In the genomic region with DNA sequence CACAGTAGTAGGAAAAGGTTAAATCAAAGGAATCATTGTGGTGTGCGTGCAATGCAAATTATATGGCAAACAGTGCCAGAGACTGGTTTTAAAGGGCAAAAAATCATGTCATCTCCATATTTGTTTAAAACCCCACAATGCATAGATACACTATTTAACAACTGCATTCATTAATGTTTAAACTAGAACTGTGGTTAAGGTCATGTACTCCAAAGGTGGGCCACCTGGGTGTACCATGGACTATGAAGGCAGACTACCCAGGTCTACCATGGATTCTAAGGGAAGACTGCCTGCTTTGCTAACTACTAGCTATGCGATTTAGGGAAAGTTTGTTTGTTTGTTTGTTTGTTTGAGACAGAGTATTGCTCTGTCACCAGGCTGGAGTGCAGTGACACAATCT, we compare ENCODE assay signal across 22 cellular contexts.
"Had no signal": no experiment of that assay in that cellular context is flagged by ENCODE, and none has a peak within 500 bp of the region (broad histone marks: within the 10 kb centered on the region; RNA-seq: fewer than 3 reads in every experiment).

No MANE protein-coding gene starts in this region.

- DNase-seq: activated CD4-positive, alpha-beta T cell treated with anti-CD3 and anti-CD28 coated beads for 4 hours; activated CD4-positive, alpha-beta T cell treated with anti-CD3 and anti-CD28 coated beads, Interleukin-2, amount 50 U/mL, for 1 hour; activated CD4-positive, alpha-beta T cell treated with anti-CD3 and anti-CD28 coated beads, Interleukin-2, amount 50 U/mL, for 48 hours; activated CD4-positive, CD25-positive, alpha-beta regulatory T cell; activated CD4-positive, CD25-positive, alpha-beta regulatory T cell treated with anti-CD3 and anti-CD28 coated beads, Interleukin-2, amount 50 U/mL, for 72 hours; activated CD8-positive, alpha-beta memory T cell treated with anti-CD3 and anti-CD28 coated beads for 24 hours; activated CD8-positive, alpha-beta T cell treated with anti-CD3 and anti-CD28 coated beads for 36 hours; activated effector memory CD4-positive, alpha-beta T cell treated with Interleukin-2 at 50 U/mL for 16 hours; activated gamma-delta T cell treated with Interleukin-2 at 50 U/mL for 16 hours; activated naive CD4-positive, alpha-beta T cell treated with anti-CD3 and anti-CD28 coated beads, Interleukin-2, amount 50 U/mL, for 16 hours; activated naive CD4-positive, alpha-beta T cell treated with Interleukin-2 at 50 U/mL for 16 hours; activated T-cell treated with anti-CD3 and anti-CD28 coated beads, Interleukin-2, amount 50 U/mL, for 4 hours; amniotic stem cell; anterior cingulate cortex; brain microvascular endothelial cell; dorsolateral prefrontal cortex; effector memory CD4-positive, alpha-beta T cell; endodermal cell; foreskin fibroblast; head of caudate nucleus; T-helper 2 cell had no signal

- H3K4me3 ChIP-seq: coronary artery, dorsolateral prefrontal cortex had no signal

- H3K27me3 ChIP-seq: brain microvascular endothelial cell, dorsolateral prefrontal cortex had no signal

- H3K36me3 ChIP-seq: brain microvascular endothelial cell had no signal

- H3K27ac ChIP-seq: brain microvascular endothelial cell, coronary artery, dorsolateral prefrontal cortex had no signal
